Comparison of ENCODE assay signal across 27 cellular contexts in genomic region chr15:77311618-77312398, GRCh38.
DNase-seq lines count a peak whose midpoint lies in the region; ATAC-seq and TF ChIP-seq lines count a peak whose summit lies in the region.
"Had no signal": no experiment of that assay in that cellular context is flagged by ENCODE, and none has a peak within 500 bp of the region (broad histone marks: within the 10 kb centered on the region; RNA-seq: fewer than 3 reads in every experiment).

No MANE protein-coding gene starts in this region.

- BruUV-seq in A673 (replicated peaks; lab: Mats Ljungman, UMichigan) (no TSS peak), PC-3 (replicated peaks; lab: Mats Ljungman, UMichigan) (no TSS peak)

- H3K9me3 ChIP-seq in A673 (ENCODE audit: low read depth, low read length, poor library complexity, severe bottlenecking) (no peaks in the 10 kb centered on the region), PC-3 (ENCODE audit: low read length) (no peaks in the 10 kb centered on the region), ascending aorta (no peaks in the 10 kb centered on the region)
- H3K9me3 ChIP-seq: SJCRH30, suprapubic skin, vagina had no signal

- H3F3A ChIP-seq in PC-3 (ENCODE audit: low read length, unreplicated experiment), result no peaks in the 10 kb centered on the region

- POLR2A ChIA-PET in A673 (lab: Charles Lee; ENCODE audit: low non-redundant PET) (no interaction called here), PC-3 (lab: Charles Lee; ENCODE audit: unreplicated experiment) (no interaction called here)

- H3K27me3 ChIP-seq in A673 (replicated peaks; ENCODE audit: insufficient read depth, low read depth, low read length, poor library complexity), result no peaks in the 10 kb centered on the region
- no peaks in the 10 kb centered on the region for H3K27me3 ChIP-seq in PC-3 (ENCODE audit: low read length)
- no peaks in the 10 kb centered on the region for H3K27me3 ChIP-seq in foreskin keratinocyte
- no peaks in the 10 kb centered on the region for H3K27me3 ChIP-seq in ascending aorta
- no peaks in the 10 kb centered on the region for H3K27me3 ChIP-seq in brain microvascular endothelial cell (replicated peaks)
- H3K27me3 ChIP-seq: SJCRH30, suprapubic skin, vagina had no signal

- 0 out of 2 replicates have a peak, but pooled peaks have one; percentile 11 for TF ChIP-seq CTCF in A673 (conservative IDR thresholded peaks at IDR 0.05; ENCODE audit: low read depth, low read length)
- TF ChIP-seq CTCF in PC-3 (conservative IDR thresholded peaks at IDR 0.05; ENCODE audit: low read depth, low read length), result no peak
- TF ChIP-seq CTCF in foreskin keratinocyte (conservative IDR thresholded peaks at IDR 0.05), result no peak
- no peak for TF ChIP-seq CTCF in ascending aorta (IDR thresholded peaks at IDR 0.05)
- no peak for TF ChIP-seq CTCF in brain microvascular endothelial cell (IDR thresholded peaks at IDR 0.05; ENCODE audit: low read depth, low read length, missing control alignments)

- H3K4me2 ChIP-seq in PC-3 (ENCODE audit: low read length), result 0 out of 2 replicates have a peak overlapping the region, but pooled peaks have one; percentile 17

- no peak overlapping the region for H2AFZ ChIP-seq in PC-3 (ENCODE audit: low read length)
- H2AFZ ChIP-seq: parathyroid adenoma had no signal

- CTCF ChIA-PET in A673 (lab: Charles Lee), result no interaction called here
- CTCF ChIA-PET in PC-3 (lab: Charles Lee), result no interaction called here

- H3K9ac ChIP-seq in PC-3 (ENCODE audit: low read length), result no peak overlapping the region
- H3K9ac ChIP-seq: parathyroid adenoma had no signal

- no peaks in the 10 kb centered on the region for H3K36me3 ChIP-seq in A673 (ENCODE audit: insufficient read depth, low read length, poor library complexity, severe bottlenecking)
- no peaks in the 10 kb centered on the region for H3K36me3 ChIP-seq in PC-3 (ENCODE audit: low read depth, low read length)
- no peaks in the 10 kb centered on the region for H3K36me3 ChIP-seq in ascending aorta
- H3K36me3 ChIP-seq in brain microvascular endothelial cell (replicated peaks), result no peaks in the 10 kb centered on the region
- H3K36me3 ChIP-seq: SJCRH30, suprapubic skin, vagina had no signal

- H3K27ac ChIP-seq in A673 (ENCODE audit: low read depth, low read length, poor library complexity, severe bottlenecking), result no peak overlapping the region
- H3K27ac ChIP-seq in PC-3 (ENCODE audit: low read length), result no peak overlapping the region
- H3K27ac ChIP-seq in foreskin keratinocyte, result peak overlapping the region; percentile 26
- H3K27ac ChIP-seq in ascending aorta, result no peak overlapping the region
- no peak overlapping the region for H3K27ac ChIP-seq in brain microvascular endothelial cell
- H3K27ac ChIP-seq: C4-2B, parathyroid adenoma, SJCRH30, suprapubic skin, vagina had no signal

- H3K9me2 ChIP-seq in PC-3 (replicated peaks; ENCODE audit: low read length), result no peaks in the 10 kb centered on the region

- ATAC-seq in PC-3, result peak; percentile 68
- peak; percentile 83 for ATAC-seq in foreskin keratinocyte
- ATAC-seq: activated CD8-positive, alpha-beta T cell treated with anti-CD3 and anti-CD28 coated beads for 36 hours; right cardiac atrium; stimulated activated naive B cell treated with anti-CD40 and anti-IgM and Interleukin-4, amounts not matched to agents 10 μg/mL and 1 μg/mL and 100 μg/mL, for 72 hours had no signal

- in situ Hi-C loops in brain microvascular endothelial cell (cut with HindIII; ENCODE audit: low pct_ligation_motif_present, low sequenced_read_pairs), result no loop called here

- no peak for DNase-seq in A673 (ENCODE audit: low spot score)
- DNase-seq in HCEC 1CT, result peak; percentile 20
- DNase-seq in PC-3, result peak; percentile 52
- peak in 1 of 2 donors; percentile 52 for DNase-seq in foreskin keratinocyte
- no peak for DNase-seq in ascending aorta (ENCODE audit: low spot score in 2 of 2)
- DNase-seq in NOMO-1 treated with DMSO at 0.1 percent for 48 hours (lab: John Stamatoyannopoulos, UW; ENCODE audit: unreplicated experiment), result no peak
- DNase-seq in NCI-H1092 treated with DMSO at 0.1 percent for 48 hours (lab: John Stamatoyannopoulos, UW), result no peak
- no peak for DNase-seq in brain microvascular endothelial cell
- DNase-seq: activated CD4-positive, CD25-positive, alpha-beta regulatory T cell treated with anti-CD3 and anti-CD28 coated beads, Interleukin-2, amount 50 U/mL, for 72 hours; activated CD8-positive, alpha-beta T cell treated with anti-CD3 and anti-CD28 coated beads for 36 hours; activated effector memory CD4-positive, alpha-beta T cell treated with Interleukin-2 at 50 U/mL for 16 hours; activated naive CD8-positive, alpha-beta T cell treated with anti-CD3 and anti-CD28 coated beads for 36 hours; Kasumi-1; NCI-H1105; NCI-H2029 treated with DMSO at 0.1 percent for 48 hours; NCI-H345; NCI-H82; nephron progenitor cell; right cardiac atrium; SJCRH30; stimulated activated CD4-positive, alpha-beta T cell treated with anti-CD3 and anti-CD28 coated beads, Interleukin-4, amount 100 ng/mL, for 1 hour; stimulated activated naive B cell treated with anti-CD40 and anti-IgM and Interleukin-4, amounts not matched to agents 10 μg/mL and 1 μg/mL and 100 μg/mL, for 72 hours; T-helper 1 cell had no signal

- H3K4me3 ChIP-seq in A673 (ENCODE audit: low read depth, low read length, poor library complexity, severe bottlenecking) (no peak overlapping the region), PC-3 (ENCODE audit: low read length) (no peak overlapping the region), ascending aorta (no peak overlapping the region), brain microvascular endothelial cell (ENCODE audit: low read depth, low read length) (no peak overlapping the region)
- H3K4me3 ChIP-seq: SJCRH30, suprapubic skin, vagina had no signal

- H3K4me1 ChIP-seq in A673 (ENCODE audit: insufficient read depth, low read length, poor library complexity, severe bottlenecking) (peaks cover 36% of the 10 kb centered on the region), PC-3 (ENCODE audit: insufficient read depth, low read length) (peaks cover 10% of the 10 kb centered on the region), foreskin keratinocyte (peaks cover 17% of the 10 kb centered on the region), ascending aorta (peaks cover 0 to 2% of the 10 kb centered on the region in 2 donors)
- H3K4me1 ChIP-seq: parathyroid adenoma, SJCRH30 had no signal

- intact Hi-C loops in A673 (cut with micrococcal nuclease; ENCODE audit: unreplicated experiment) (no loop called here), PC-3 (cut with micrococcal nuclease) (loop anchor here (10.0 kb wide), 1 partner anchor 103 kb away; no protein-coding TSS in a partner anchor), ascending aorta (cut with DNase I) (no loop called here)

- H4K20me1 ChIP-seq in PC-3 (ENCODE audit: low read length), result no peaks in the 10 kb centered on the region

- no peaks in the 10 kb centered on the region for H3K79me2 ChIP-seq in PC-3 (ENCODE audit: low read length)
- H3K79me2 ChIP-seq: parathyroid adenoma had no signal

Comparison
In these comparisons a context has a peak if more than half of its experiments do, and no peak if none do; other contexts are left out.
1. DNase-seq: peak in HCEC 1CT (single experiment) and PC-3 (single experiment); none in A673 (single experiment), ascending aorta (0 of 2), NOMO-1 treated with DMSO at 0.1 percent for 48 hours (single experiment), NCI-H1092 treated with DMSO at 0.1 percent for 48 hours (single experiment) and brain microvascular endothelial cell (single experiment).